In genomic region chr15:60077581-60078359, GRCh38 we compare ENCODE assay signal across 16 cellular contexts.
DNase-seq lines count a peak whose midpoint lies in the region; ATAC-seq and TF ChIP-seq lines count a peak whose summit lies in the region.
"Had no signal": no experiment of that assay in that cellular context is flagged by ENCODE, and none has a peak within 500 bp of the region (broad histone marks: within the 10 kb centered on the region; RNA-seq: fewer than 3 reads in every experiment).

No MANE protein-coding gene starts in this region.

- H3K4me3 ChIP-seq in OCI-LY7 (ENCODE audit: low read depth, low read length, poor library complexity, severe bottlenecking), result no peak overlapping the region
- H3K4me3 ChIP-seq: cardiac muscle cell, suprapubic skin had no signal

- no TSS peak for BruUV-seq in OCI-LY7 (replicated peaks; lab: Mats Ljungman, UMichigan)

- no peak overlapping the region for H2AFZ ChIP-seq in OCI-LY7 (ENCODE audit: low read length)

- CTCF ChIA-PET in OCI-LY7 (lab: Charles Lee; ENCODE audit: unreplicated experiment), result no interaction called here

- no peak overlapping the region for H3K4me2 ChIP-seq in OCI-LY7 (ENCODE audit: low read length)
- H3K4me2 ChIP-seq: KMS-11 had no signal

- no peaks in the 10 kb centered on the region for H3K9me3 ChIP-seq in OCI-LY7 (ENCODE audit: low read length)

- peaks cover 4% of the 10 kb centered on the region for H3K36me3 Mint-ChIP-seq in activated T-helper 2 cell treated with anti-CD3 and anti-CD28 coated beads, Interferon-gamma antibody, Interleukin-2, Interleukin-4, amounts not matched to agents 10 μg/mL and 5 μg/mL and 100 μg/mL, durations not matched to agents 14 hours and 24 hours and 36 hours (ENCODE audit: low read depth)
- H3K36me3 Mint-ChIP-seq: CD14-positive monocyte had no signal

- H3K4me1 Mint-ChIP-seq in activated T-helper 2 cell treated with anti-CD3 and anti-CD28 coated beads, Interferon-gamma antibody, Interleukin-2, Interleukin-4, amounts not matched to agents 10 μg/mL and 5 μg/mL and 100 μg/mL, durations not matched to agents 14 hours and 24 hours and 36 hours (ENCODE audit: low read depth), result peaks cover 53% of the 10 kb centered on the region
- H3K4me1 Mint-ChIP-seq: CD14-positive monocyte had no signal

- H3K27ac ChIP-seq in OCI-LY7 (ENCODE audit: low read depth, low read length, poor library complexity, severe bottlenecking), result no peak overlapping the region
- H3K27ac ChIP-seq: 22Rv1, cardiac muscle cell, KMS-11, suprapubic skin had no signal

- H3K27me3 Mint-ChIP-seq in activated T-helper 2 cell treated with anti-CD3 and anti-CD28 coated beads, Interferon-gamma antibody, Interleukin-2, Interleukin-4, amounts not matched to agents 10 μg/mL and 5 μg/mL and 100 μg/mL, durations not matched to agents 14 hours and 24 hours and 36 hours (ENCODE audit: low read depth), result no peaks in the 10 kb centered on the region

- POLR2A ChIA-PET in OCI-LY7 (lab: Charles Lee), result interaction anchor here (0.7 kb wide), 1 partner anchor 9 kb away, joined by 3 read pairs; no protein-coding TSS in a partner anchor

- peaks cover 3% of the 10 kb centered on the region for H3K9me3 Mint-ChIP-seq in activated T-helper 2 cell treated with anti-CD3 and anti-CD28 coated beads, Interferon-gamma antibody, Interleukin-2, Interleukin-4, amounts not matched to agents 10 μg/mL and 5 μg/mL and 100 μg/mL, durations not matched to agents 14 hours and 24 hours and 36 hours

- H3K4me3 Mint-ChIP-seq in activated T-helper 2 cell treated with anti-CD3 and anti-CD28 coated beads, Interferon-gamma antibody, Interleukin-2, Interleukin-4, amounts not matched to agents 10 μg/mL and 5 μg/mL and 100 μg/mL, durations not matched to agents 14 hours and 24 hours and 36 hours (ENCODE audit: low read depth), result peak overlapping the region; percentile 6
- H3K4me3 Mint-ChIP-seq: CD14-positive monocyte had no signal

- H3K79me2 ChIP-seq in OCI-LY7 (ENCODE audit: insufficient read depth, low read depth, low read length), result no peaks in the 10 kb centered on the region

- H4K20me1 ChIP-seq in OCI-LY7 (ENCODE audit: insufficient read depth, low read length), result no peaks in the 10 kb centered on the region

- DNase-seq in NCI-H1417 (lab: John Stamatoyannopoulos, UW), result peak in 2 of 3 experiments; percentile 17 to 34
- DNase-seq in NCI-H1417 treated with DMSO at 0.1 percent for 48 hours (lab: John Stamatoyannopoulos, UW), result no peak
- peak; percentile 48 for DNase-seq in NCI-H69 (lab: John Stamatoyannopoulos, UW)
- no peak for DNase-seq in activated T-helper 2 cell treated with anti-CD3 and anti-CD28 coated beads, Interferon-gamma antibody, Interleukin-2, Interleukin-4, amounts not matched to agents 10 μg/mL and 5 μg/mL and 100 μg/mL, durations not matched to agents 14 hours and 24 hours and 36 hours (ENCODE audit: low spot score)
- peak; percentile 54 for DNase-seq in stimulated activated CD4-positive, alpha-beta T cell treated with anti-CD3 and anti-CD28 coated beads, Interleukin-1b, Interleukin-23, amount 100 ng/mL, for 48 hours
- no peak for DNase-seq in cerebellar nuclear complex (lab: John Stamatoyannopoulos, UW)
- DNase-seq in OCI-LY7 (ENCODE audit: low spot score), result no peak
- DNase-seq: NCI-H1694 treated with DMSO at 0.1 percent for 48 hours, NCI-H774, posterior cingulate gyrus had no signal

- no peaks in the 10 kb centered on the region for H3K36me3 ChIP-seq in OCI-LY7 (ENCODE audit: insufficient read depth, low read length)
- H3K36me3 ChIP-seq: cardiac muscle cell, suprapubic skin had no signal

- no peak for ATAC-seq in GM19395 (IDR thresholded peaks at IDR 0.05; ENCODE audit: unreplicated experiment)

- H3K9me2 ChIP-seq in OCI-LY7 (ENCODE audit: insufficient read depth, low read length), result no peaks in the 10 kb centered on the region

- TF ChIP-seq CTCF in OCI-LY7 (conservative IDR thresholded peaks at IDR 0.05; ENCODE audit: low read length), result no peak

- intact Hi-C loops in activated T-helper 2 cell treated with anti-CD3 and anti-CD28 coated beads, Interferon-gamma antibody, Interleukin-2, Interleukin-4, amounts not matched to agents 10 μg/mL and 5 μg/mL and 100 μg/mL, durations not matched to agents 14 hours and 24 hours and 36 hours (cut with micrococcal nuclease), result loop anchor here (1.0 to 2.0 kb wide), 5 partner anchors 33 to 159 kb away; no protein-coding TSS in a partner anchor
- intact Hi-C loops in OCI-LY7 (cut with micrococcal nuclease; ENCODE audit: unreplicated experiment), result no loop called here

- no peaks in the 10 kb centered on the region for H3K4me1 ChIP-seq in OCI-LY7 (ENCODE audit: insufficient read depth, low read length, poor library complexity, severe bottlenecking)
- H3K4me1 ChIP-seq: suprapubic skin had no signal

- H3K27ac Mint-ChIP-seq in activated T-helper 2 cell treated with anti-CD3 and anti-CD28 coated beads, Interferon-gamma antibody, Interleukin-2, Interleukin-4, amounts not matched to agents 10 μg/mL and 5 μg/mL and 100 μg/mL, durations not matched to agents 14 hours and 24 hours and 36 hours, result peak overlapping the region; percentile 93
- H3K27ac Mint-ChIP-seq: CD14-positive monocyte had no signal

Comparison
In these comparisons a context has a peak if more than half of its experiments do, and no peak if none do; other contexts are left out.
1. DNase-seq: peak in NCI-H1417 (2 of 3), NCI-H69 (single experiment) and stimulated activated CD4-positive, alpha-beta T cell treated with anti-CD3 and anti-CD28 coated beads, Interleukin-1b, Interleukin-23, amount 100 ng/mL, for 48 hours (single experiment); none in NCI-H1417 treated with DMSO at 0.1 percent for 48 hours (single experiment), activated T-helper 2 cell treated with anti-CD3 and anti-CD28 coated beads, Interferon-gamma antibody, Interleukin-2, Interleukin-4, amounts not matched to agents 10 μg/mL and 5 μg/mL and 100 μg/mL, durations not matched to agents 14 hours and 24 hours and 36 hours (single experiment), cerebellar nuclear complex (0 of 2) and OCI-LY7 (single experiment).